ENCODE assay signal across 19 cellular contexts in genomic region chr20:5981139-5981538, GRCh38. TPM values are rescaled to one million over a fixed set of nuclear protein-coding genes. Genes with fewer than 3 reads are reported as not detected.
A peak's percentile ranks its signal among the peaks of the same experiment; 100 is the strongest.
DNase-seq lines count a peak whose midpoint lies in the region; ATAC-seq, FAIRE-seq and TF ChIP-seq lines count a peak whose summit lies in the region.
"Had no signal": no experiment of that assay in that cellular context is flagged by ENCODE, and none has a peak within 500 bp of the region (broad histone marks: within the 10 kb centered on the region; RNA-seq: fewer than 3 reads in every experiment).

No MANE protein-coding gene starts in this region.

- H3K9me1 ChIP-seq in keratinocyte (ENCODE audit: control insufficient read depth, extremely low read depth, insufficient read depth, low read length) = no peaks in the 10 kb centered on the region

- H3K4me1 ChIP-seq in RWPE2 (ENCODE audit: insufficient read depth, poor library complexity, severe bottlenecking) (peaks cover 7% of the 10 kb centered on the region), keratinocyte (ENCODE audit: control insufficient read depth, extremely low read depth, insufficient read depth, low read length) (no peaks in the 10 kb centered on the region), right lobe of liver (peaks cover 0 to 16% (median 0%) of the 10 kb centered on the region in 4 donors)

- H3K27me3 ChIP-seq in RWPE2 (ENCODE audit: insufficient read depth, poor library complexity, severe bottlenecking) (no peaks in the 10 kb centered on the region), keratinocyte (ENCODE audit: control insufficient read depth, extremely low read depth, insufficient read depth, low read length) (no peaks in the 10 kb centered on the region), right lobe of liver (no peaks in the 10 kb centered on the region), WERI-Rb-1 (ENCODE audit: insufficient read depth, low read depth, severe bottlenecking) (no peaks in the 10 kb centered on the region)

- ATAC-seq in RWPE2 (ENCODE audit: low read depth) (peak; percentile 10; the same call in 1 of the 3 replicates), right lobe of liver (peak; percentile 31 to 51 (median 39)), GM21423 (IDR thresholded peaks at IDR 0.05; ENCODE audit: unreplicated experiment) (no peak), GM19397 (IDR thresholded peaks at IDR 0.05; ENCODE audit: unreplicated experiment) (no peak)
- ATAC-seq: GM23338 had no signal

- H2AFZ ChIP-seq in keratinocyte (ENCODE audit: control insufficient read depth, low read length) = no peak overlapping the region
- H2AFZ ChIP-seq: GM23338 had no signal

- no peak for DNase-seq in RWPE2 (ENCODE audit: low spot score)
- DNase-seq in keratinocyte (ENCODE audit: low read depth, low spot score) = no peak
- no peak for DNase-seq in right lobe of liver
- DNase-seq in stimulated activated naive CD4-positive, alpha-beta T cell (lab: John Stamatoyannopoulos, UW) = no peak
- no peak for DNase-seq in WERI-Rb-1
- DNase-seq: AML-193; CD4-positive, alpha-beta memory T cell; DMS153; DMS79; GDM1; HCEC 1CT; KBM-7 had no signal

- peak; percentile 5 for FAIRE-seq in keratinocyte (lab: Jason Lieb, UNC)
- FAIRE-seq: A204.1, H54, HTR-8/SVneo had no signal

- H3K27ac ChIP-seq in RWPE2 (ENCODE audit: poor library complexity, severe bottlenecking) = no peak overlapping the region
- no peak overlapping the region for H3K27ac ChIP-seq in keratinocyte (ENCODE audit: control insufficient read depth, insufficient read depth, low read length)
- no peak overlapping the region for H3K27ac ChIP-seq in right lobe of liver
- no peak overlapping the region for H3K27ac ChIP-seq in WERI-Rb-1
- H3K27ac ChIP-seq: C4-2B had no signal

- H3K4me3 ChIP-seq in RWPE2 (ENCODE audit: severe bottlenecking) (no peak overlapping the region), keratinocyte (ENCODE audit: control insufficient read depth in 2 of 3, extremely low read depth in 1 of 3, insufficient read depth in 2 of 3, low read depth in 1 of 3, low read length in 3 of 3) (no peak overlapping the region), right lobe of liver (no peak overlapping the region), WERI-Rb-1 (ENCODE audit: low read depth, low read length) (no peak overlapping the region)
- H3K4me3 ChIP-seq: GM23338 had no signal

- H3K9ac ChIP-seq in keratinocyte (ENCODE audit: control insufficient read depth, extremely low read depth, insufficient read depth, low read length) = no peak overlapping the region

- no peak for TF ChIP-seq CTCF in RWPE2 (IDR thresholded peaks at IDR 0.05; ENCODE audit: poor library complexity, severe bottlenecking)
- no peak for TF ChIP-seq CTCF in keratinocyte (optimal IDR thresholded peaks at IDR 0.05 in 1 of 3, IDR thresholded peaks at IDR 0.05 in 1 of 3, conservative IDR thresholded peaks at IDR 0.05 in 1 of 3; ENCODE audit: extremely low read depth in 1 of 3, insufficient read depth in 2 of 3, low read length in 3 of 3)
- no peak for TF ChIP-seq CTCF in right lobe of liver (IDR thresholded peaks at IDR 0.05)
- no peak for TF ChIP-seq CTCF in WERI-Rb-1 (IDR thresholded peaks at IDR 0.05; ENCODE audit: low read depth, low read length)

- WGBS in right lobe of liver (ENCODE audit: insufficient coverage, low coverage, low lambda C conversion rate, missing lambda C conversion rate) = 41% methylated on average over 2 of the region's 2 CpGs

- H3K79me2 ChIP-seq in keratinocyte (ENCODE audit: control insufficient read depth, insufficient read depth, low read length) = no peaks in the 10 kb centered on the region

- no peak overlapping the region for H3K4me2 ChIP-seq in keratinocyte (ENCODE audit: control insufficient read depth, extremely low read depth, insufficient read depth, low read depth, low read length)
- H3K4me2 ChIP-seq: GM23338 had no signal

- TF ChIP-seq POLR2A in right lobe of liver (IDR thresholded peaks at IDR 0.05) = no peak

- H3K9me3 ChIP-seq in RWPE2 (ENCODE audit: severe bottlenecking) = no peaks in the 10 kb centered on the region
- no peaks in the 10 kb centered on the region for H3K9me3 ChIP-seq in keratinocyte (ENCODE audit: control insufficient read depth, low read depth, low read length)
- H3K9me3 ChIP-seq in right lobe of liver = no peaks in the 10 kb centered on the region
- no peaks in the 10 kb centered on the region for H3K9me3 ChIP-seq in WERI-Rb-1 (ENCODE audit: severe bottlenecking)

- H3K36me3 ChIP-seq in RWPE2 (ENCODE audit: low read depth) (peaks cover 97% of the 10 kb centered on the region), keratinocyte (ENCODE audit: control insufficient read depth in 2 of 2, extremely low read depth in 1 of 2, insufficient read depth in 2 of 2, low read length in 2 of 2) (peaks cover 3 to 11% of the 10 kb centered on the region in 2 experiments), right lobe of liver (no peaks in the 10 kb centered on the region), WERI-Rb-1 (peaks cover 79% of the 10 kb centered on the region)

- no peaks in the 10 kb centered on the region for H4K20me1 ChIP-seq in keratinocyte (ENCODE audit: control insufficient read depth, extremely low read depth, insufficient read depth, low read length)

- dilution Hi-C loops in keratinocyte (cut with MboI; ENCODE audit: extremely low pct_ligation_motif_present, low sequenced_read_pairs) = no loop called here

- intact Hi-C loops in right lobe of liver (cut with DNase I) = no loop called here

RNA-seq across cellular contexts. Expression of gene CRLS1, which starts 24.8 kb away (rescaled TPM):
- 40.4 to 104 TPM (median 85.6 TPM) in 3 replicates for polyA plus RNA-seq in keratinocyte
- polyA plus RNA-seq in keratinocyte (2011; ENCODE audit: low read depth) = 7.7 TPM
- polyA plus RNA-seq in keratinocyte (2011; cell fraction: cytosol; rRNA removed) = 40.2 and 96.2 TPM in 2 replicates
- 54.9 and 58.0 TPM in 2 replicates for polyA plus RNA-seq in keratinocyte (2011; cell fraction: nucleus; rRNA removed)
- polyA plus RNA-seq in keratinocyte (2012; ENCODE audit: low replicate concordance) = 31.7 and 37.5 TPM in 2 replicates
- 42.9 to 63.8 TPM (median 43.4 TPM) in 3 replicates for polyA minus RNA-seq in keratinocyte
- 22.4 TPM for polyA minus RNA-seq in keratinocyte (2011; cell fraction: cytosol; rRNA and poly(A)+ RNA removed)
- 12.7 and 19.8 TPM in 2 replicates for polyA minus RNA-seq in keratinocyte (2011; cell fraction: nucleus; rRNA and poly(A)+ RNA removed)
- 10 to 100 TPM; 51.4 to 81.6 (median 57.3) TPM for total RNA-seq in right lobe of liver

RNA-seq across cellular contexts. Expression of gene MCM8, which starts 30.7 kb away (rescaled TPM):
- 2.9 to 7.0 TPM (median 4.0 TPM) in 3 replicates for polyA plus RNA-seq in keratinocyte
- polyA plus RNA-seq in keratinocyte (2011; ENCODE audit: low read depth) = 4.0 TPM
- polyA plus RNA-seq in keratinocyte (2011; cell fraction: cytosol; rRNA removed) = 2.3 and 3.7 TPM in 2 replicates
- 3.6 and 4.7 TPM in 2 replicates for polyA plus RNA-seq in keratinocyte (2011; cell fraction: nucleus; rRNA removed)
- polyA plus RNA-seq in keratinocyte (2012; ENCODE audit: low replicate concordance) = 1.6 and 4.1 TPM in 2 replicates
- polyA minus RNA-seq in keratinocyte = 1.9 to 7.5 TPM (median 2.9 TPM) in 3 replicates
- 1.7 TPM for polyA minus RNA-seq in keratinocyte (2011; cell fraction: cytosol; rRNA and poly(A)+ RNA removed)
- polyA minus RNA-seq in keratinocyte (2011; cell fraction: nucleus; rRNA and poly(A)+ RNA removed) = 2.1 and 5.0 TPM in 2 replicates
- 1 to 10 TPM; 1.4 to 2.5 (median 1.6) TPM for total RNA-seq in right lobe of liver

RNA-seq across cellular contexts. Expression of gene TRMT6, which starts 30.8 kb away (rescaled TPM):
- 13.6 to 26.3 TPM (median 21.2 TPM) in 3 replicates for polyA plus RNA-seq in keratinocyte
- 15.2 TPM for polyA plus RNA-seq in keratinocyte (2011; ENCODE audit: low read depth)
- 13.4 and 21.7 TPM in 2 replicates for polyA plus RNA-seq in keratinocyte (2011; cell fraction: cytosol; rRNA removed)
- polyA plus RNA-seq in keratinocyte (2011; cell fraction: nucleus; rRNA removed) = 14.0 and 19.1 TPM in 2 replicates
- 21.5 and 21.6 TPM in 2 replicates for polyA plus RNA-seq in keratinocyte (2012; ENCODE audit: low replicate concordance)
- 4.2 to 9.7 TPM (median 5.8 TPM) in 3 replicates for polyA minus RNA-seq in keratinocyte
- polyA minus RNA-seq in keratinocyte (2011; cell fraction: cytosol; rRNA and poly(A)+ RNA removed) = 18.0 TPM
- 3.4 and 7.9 TPM in 2 replicates for polyA minus RNA-seq in keratinocyte (2011; cell fraction: nucleus; rRNA and poly(A)+ RNA removed)
- 1 to 10 TPM; 2.8 to 5.8 (median 4.3) TPM for total RNA-seq in right lobe of liver

Comparison
In these comparisons a context has a peak if more than half of its experiments do, and no peak if none do; other contexts are left out.
1. ATAC-seq: peak in RWPE2 (single experiment) and right lobe of liver (4 of 4); none in GM21423 (single experiment) and GM19397 (single experiment).